ENCODE assay signal across 8 cellular contexts in genomic region chr15:60255390-60255789, GRCh38.
DNase-seq lines count a peak whose midpoint lies in the region; ATAC-seq, FAIRE-seq and TF ChIP-seq lines count a peak whose summit lies in the region.

No MANE protein-coding gene starts in this region.

- no peak overlapping the region for H3K9ac ChIP-seq in keratinocyte (ENCODE audit: control insufficient read depth, extremely low read depth, insufficient read depth, low read length)

- no peaks in the 10 kb centered on the region for H3K79me2 ChIP-seq in keratinocyte (ENCODE audit: control insufficient read depth, insufficient read depth, low read length)

- H3K27me3 ChIP-seq in keratinocyte (ENCODE audit: control insufficient read depth, extremely low read depth, insufficient read depth, low read length): peaks cover 4% of the 10 kb centered on the region

- no peak for TF ChIP-seq CTCF in keratinocyte (optimal IDR thresholded peaks at IDR 0.05 in 1 of 3, IDR thresholded peaks at IDR 0.05 in 1 of 3, conservative IDR thresholded peaks at IDR 0.05 in 1 of 3; ENCODE audit: extremely low read depth in 1 of 3, insufficient read depth in 2 of 3, low read length in 3 of 3)

- dilution Hi-C loops in keratinocyte (cut with MboI; ENCODE audit: extremely low pct_ligation_motif_present, low sequenced_read_pairs): no loop called here

- no peak overlapping the region for H3K4me2 ChIP-seq in keratinocyte (ENCODE audit: control insufficient read depth, extremely low read depth, insufficient read depth, low read depth, low read length)

- H3K9me3 ChIP-seq in keratinocyte (ENCODE audit: control insufficient read depth, low read depth, low read length): no peaks in the 10 kb centered on the region

- no peaks in the 10 kb centered on the region for H3K36me3 ChIP-seq in keratinocyte (ENCODE audit: control insufficient read depth in 2 of 2, extremely low read depth in 1 of 2, insufficient read depth in 2 of 2, low read length in 2 of 2)

- no peak overlapping the region for H3K4me3 ChIP-seq in keratinocyte (ENCODE audit: control insufficient read depth in 2 of 3, extremely low read depth in 1 of 3, insufficient read depth in 2 of 3, low read depth in 1 of 3, low read length in 3 of 3)

- no peaks in the 10 kb centered on the region for H3K4me1 ChIP-seq in keratinocyte (ENCODE audit: control insufficient read depth, extremely low read depth, insufficient read depth, low read length)

- H4K20me1 ChIP-seq in keratinocyte (ENCODE audit: control insufficient read depth, extremely low read depth, insufficient read depth, low read length): no peaks in the 10 kb centered on the region

- DNase-seq in NCI-H345 (lab: John Stamatoyannopoulos, UW) (peak; percentile 5), NCI-H345 treated with DMSO at 0.1 percent for 48 hours (lab: John Stamatoyannopoulos, UW; ENCODE audit: unreplicated experiment) (no peak), NCI-H460 (ENCODE audit: extremely low read depth, low read depth) (peak; percentile 33), keratinocyte (ENCODE audit: low read depth, low spot score) (no peak), GOT3 (lab: John Stamatoyannopoulos, UW) (no peak), SK-N-DZ (ENCODE audit: low spot score) (no peak), amygdala (lab: John Stamatoyannopoulos, UW) (no peak)

- no peak overlapping the region for H3K27ac ChIP-seq in keratinocyte (ENCODE audit: control insufficient read depth, insufficient read depth, low read length)

- no peaks in the 10 kb centered on the region for H3K9me1 ChIP-seq in keratinocyte (ENCODE audit: control insufficient read depth, extremely low read depth, insufficient read depth, low read length)

- FAIRE-seq in keratinocyte (lab: Jason Lieb, UNC): peak; percentile 96

- ATAC-seq in HG02571 (IDR thresholded peaks at IDR 0.05; ENCODE audit: unreplicated experiment): peak; percentile 92

- no peak overlapping the region for H2AFZ ChIP-seq in keratinocyte (ENCODE audit: control insufficient read depth, low read length)

Comparison
In these comparisons a context has a peak if more than half of its experiments do, and no peak if none do; other contexts are left out.
1. DNase-seq: peak in NCI-H345 (single experiment) and NCI-H460 (single experiment); none in NCI-H345 treated with DMSO at 0.1 percent for 48 hours (single experiment), keratinocyte (single experiment), GOT3 (single experiment), SK-N-DZ (single experiment) and amygdala (0 of 56).